In genomic region chr19:6272411-6272791, GRCh38 we compare ENCODE assay signal across 11 cellular contexts. TPM values are rescaled to one million over a fixed set of nuclear protein-coding genes. Genes with fewer than 3 reads are reported as not detected.
A peak's percentile ranks its signal among the peaks of the same experiment; 100 is the strongest.
DNase-seq lines count a peak whose midpoint lies in the region; ATAC-seq and TF ChIP-seq lines count a peak whose summit lies in the region.
"Had no signal": no experiment of that assay in that cellular context is flagged by ENCODE, and none has a peak within 500 bp of the region (broad histone marks: within the 10 kb centered on the region; RNA-seq: fewer than 3 reads in every experiment).

No MANE protein-coding gene starts in this region.

- TF ChIP-seq CTCF in mesothelial cell of epicardium (IDR thresholded peaks at IDR 0.05; ENCODE audit: unreplicated experiment) (no peak), thyroid gland (IDR thresholded peaks at IDR 0.05) (no peak)

- H3K4me1 ChIP-seq in duodenal mucosa (ENCODE audit: control insufficient read depth in 1 of 2, insufficient read depth in 2 of 2, low read length in 2 of 2) (peaks cover 28 to 43% of the 10 kb centered on the region in 2 donors), thyroid gland (peaks cover 47 to 67% of the 10 kb centered on the region in 2 donors)

- H3K27ac Mint-ChIP-seq in T-helper 2 cell treated with Interferon-gamma antibody and Interleukin-4, amounts not matched to agents 5 μg/mL and 100 μg/mL, for 36 hours: peak overlapping the region; percentile 17
- H3K27ac Mint-ChIP-seq in mesothelial cell of epicardium: peak overlapping the region; percentile 92

- peaks cover 16% of the 10 kb centered on the region for H3K4me1 Mint-ChIP-seq in T-helper 2 cell treated with Interferon-gamma antibody and Interleukin-4, amounts not matched to agents 5 μg/mL and 100 μg/mL, for 36 hours (ENCODE audit: low read depth)
- peaks cover 71% of the 10 kb centered on the region for H3K4me1 Mint-ChIP-seq in mesothelial cell of epicardium

- H3K27me3 Mint-ChIP-seq in T-helper 2 cell treated with Interferon-gamma antibody and Interleukin-4, amounts not matched to agents 5 μg/mL and 100 μg/mL, for 36 hours (ENCODE audit: low read depth): no peaks in the 10 kb centered on the region
- H3K27me3 Mint-ChIP-seq in mesothelial cell of epicardium (ENCODE audit: low read depth): no peaks in the 10 kb centered on the region

- peaks cover 18% of the 10 kb centered on the region for H3K36me3 Mint-ChIP-seq in T-helper 2 cell treated with Interferon-gamma antibody and Interleukin-4, amounts not matched to agents 5 μg/mL and 100 μg/mL, for 36 hours (ENCODE audit: low read depth)
- peaks cover 20% of the 10 kb centered on the region for H3K36me3 Mint-ChIP-seq in mesothelial cell of epicardium

- H3K4me3 ChIP-seq in duodenal mucosa (ENCODE audit: low read depth in 1 of 2, low read length in 2 of 2) (no peak overlapping the region), thyroid gland (replicated peaks in 1 of 3) (peak overlapping the region in 1 of 3 donors; percentile 16)

- no peaks in the 10 kb centered on the region for H3K9me3 Mint-ChIP-seq in T-helper 2 cell treated with Interferon-gamma antibody and Interleukin-4, amounts not matched to agents 5 μg/mL and 100 μg/mL, for 36 hours
- no peaks in the 10 kb centered on the region for H3K9me3 Mint-ChIP-seq in mesothelial cell of epicardium

- ATAC-seq in HG03139 (IDR thresholded peaks at IDR 0.05; ENCODE audit: unreplicated experiment): no peak
- no peak for ATAC-seq in GM19467 (IDR thresholded peaks at IDR 0.05; ENCODE audit: unreplicated experiment)

- intact Hi-C loops in thyroid gland (cut with DNase I): no loop called here

- no peaks in the 10 kb centered on the region for H3K9me3 ChIP-seq in duodenal mucosa (ENCODE audit: control insufficient read depth in 1 of 2, low read length in 2 of 2)
- no peaks in the 10 kb centered on the region for H3K9me3 ChIP-seq in thyroid gland

- H3K4me3 Mint-ChIP-seq in T-helper 2 cell treated with Interferon-gamma antibody and Interleukin-4, amounts not matched to agents 5 μg/mL and 100 μg/mL, for 36 hours: no peak overlapping the region
- peak overlapping the region; percentile 53 for H3K4me3 Mint-ChIP-seq in mesothelial cell of epicardium

- TF ChIP-seq POLR2A in thyroid gland (IDR thresholded peaks at IDR 0.05): no peak

- peaks cover 15 to 35% of the 10 kb centered on the region in 2 donors for H3K36me3 ChIP-seq in duodenal mucosa (ENCODE audit: control insufficient read depth in 1 of 2, insufficient read depth in 2 of 2, low read length in 2 of 2)
- peaks cover 4 to 13% of the 10 kb centered on the region in 2 donors for H3K36me3 ChIP-seq in thyroid gland

- peak overlapping the region; percentile 65 for H3K27ac ChIP-seq in duodenal mucosa (ENCODE audit: low read depth, low read length)
- H3K27ac ChIP-seq in thyroid gland: peak overlapping the region; percentile 72 to 87 (median 82)

- 48 to 50% methylated on average over 11 of the region's 11 CpGs for WGBS in thyroid gland, 2 donors

- no peak for DNase-seq in T-helper 2 cell treated with Interferon-gamma antibody and Interleukin-4, amounts not matched to agents 5 μg/mL and 100 μg/mL, for 36 hours (ENCODE audit: low spot score)
- DNase-seq in T-helper 2 cell: no peak
- no peak for DNase-seq in mesothelial cell of epicardium (ENCODE audit: low spot score in 2 of 2, unreplicated experiment in 2 of 2)
- no peak for DNase-seq in thyroid gland
- DNase-seq in SHP77 treated with DMSO at 0.1 percent for 48 hours (lab: John Stamatoyannopoulos, UW): no peak
- DNase-seq: 8988T, activated gamma-delta T cell treated with Interleukin-2 at 50 U/mL for 16 hours, MM.1S had no signal

- no peak overlapping the region for H3K9ac ChIP-seq in duodenal mucosa (ENCODE audit: low read depth in 1 of 2, low read length in 2 of 2)

- H3K27me3 ChIP-seq in duodenal mucosa (ENCODE audit: control insufficient read depth in 1 of 2, insufficient read depth in 2 of 2, low read length in 2 of 2): no peaks in the 10 kb centered on the region
- H3K27me3 ChIP-seq in thyroid gland: no peaks in the 10 kb centered on the region

RNA-seq across cellular contexts. Expression of gene MLLT1, which starts 7.4 kb away (rescaled TPM):
- total RNA-seq in mesothelial cell of epicardium (90.5 to 99.8 TPM (median 93.1 TPM) in 3 replicates), thyroid gland (10 to 100 TPM; 19.2 to 35.0 (median 26.7) TPM)
